Comparison of ENCODE assay signal across 20 cellular contexts in the genomic region with DNA sequence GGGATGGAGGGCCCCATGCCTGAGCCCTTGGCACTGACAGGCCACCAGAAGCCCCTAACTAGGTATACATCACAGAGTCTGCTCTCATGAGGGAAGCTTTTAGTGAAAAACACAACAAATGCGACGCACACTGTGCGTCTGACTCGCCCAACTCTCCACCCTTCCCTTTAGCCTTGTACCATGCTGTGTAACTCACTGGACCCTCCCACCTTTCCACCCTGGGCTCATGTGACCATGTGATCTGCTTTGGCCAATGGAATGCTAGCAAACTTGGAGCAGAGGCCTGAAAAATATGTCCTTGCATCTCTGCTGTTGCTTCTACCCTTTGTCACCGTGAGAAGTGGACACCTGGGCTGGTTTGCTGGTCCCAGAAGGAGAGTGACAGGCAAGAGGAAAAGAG. TPM values are rescaled to one million over a fixed set of nuclear protein-coding genes. Genes with fewer than 3 reads are reported as not detected.
DNase-seq lines count a peak whose midpoint lies in the region; ATAC-seq and TF ChIP-seq lines count a peak whose summit lies in the region.
"Had no signal": no experiment of that assay in that cellular context is flagged by ENCODE, and none has a peak within 500 bp of the region (broad histone marks: within the 10 kb centered on the region; RNA-seq: fewer than 3 reads in every experiment).

No MANE protein-coding gene starts in this region.

- H3K9me3 ChIP-seq in left ventricle myocardium inferior (replicated peaks): no peaks in the 10 kb centered on the region
- no peaks in the 10 kb centered on the region for H3K9me3 ChIP-seq in osteoblast (ENCODE audit: low read depth, low read length)
- H3K9me3 ChIP-seq in tibial artery: no peaks in the 10 kb centered on the region
- H3K9me3 ChIP-seq: A549, MG63 had no signal

- H3K27ac Mint-ChIP-seq in T-cell: peak overlapping the region; percentile 15 to 56

- TF ChIP-seq CTCF in left ventricle myocardium inferior (IDR thresholded peaks at IDR 0.05; ENCODE audit: borderline replicate concordance) (no peak), osteoblast (IDR thresholded peaks at IDR 0.05; ENCODE audit: extremely low read depth, low read depth, low read length) (no peak), tibial artery (IDR thresholded peaks at IDR 0.05) (no peak)

- H3K79me2 ChIP-seq in osteoblast (ENCODE audit: insufficient read depth, low read length): no peaks in the 10 kb centered on the region

- peaks cover 7% of the 10 kb centered on the region for H3K36me3 Mint-ChIP-seq in T-cell

- H3K4me3 Mint-ChIP-seq in T-cell: no peak overlapping the region

- H3K27me3 ChIP-seq in left ventricle myocardium inferior (ENCODE audit: low read depth) (no peaks in the 10 kb centered on the region), osteoblast (ENCODE audit: insufficient read depth, low read length) (no peaks in the 10 kb centered on the region), tibial artery (no peaks in the 10 kb centered on the region)
- H3K27me3 ChIP-seq: MG63 had no signal

- no peak for ATAC-seq in Right ventricle myocardium inferior
- ATAC-seq in T-cell (replicated peaks in 1 of 4): no peak
- ATAC-seq: PC-3, SK-N-SH treated with all-trans-retinoic acid at 6 μM for 48 hours had no signal

- H3K36me3 ChIP-seq in left ventricle myocardium inferior: peaks cover 80% of the 10 kb centered on the region
- H3K36me3 ChIP-seq in osteoblast (ENCODE audit: insufficient read depth, low read length): peaks cover 50% of the 10 kb centered on the region
- peaks cover 69 to 90% (median 69%) of the 10 kb centered on the region in 3 donors for H3K36me3 ChIP-seq in tibial artery
- H3K36me3 ChIP-seq: MG63 had no signal

- intact Hi-C loops in Right ventricle myocardium inferior (cut with DNase I): no loop called here
- intact Hi-C loops in left ventricle myocardium inferior (cut with micrococcal nuclease): no loop called here
- intact Hi-C loops in tibial artery (cut with DNase I; ENCODE audit: low total_unique reads): no loop called here

- POLR2A ChIA-PET in T-cell (lab: Charles Lee): no interaction called here

- no peak overlapping the region for H3K4me3 ChIP-seq in left ventricle myocardium inferior
- no peak overlapping the region for H3K4me3 ChIP-seq in osteoblast (ENCODE audit: insufficient read depth, low read length)
- no peak overlapping the region for H3K4me3 ChIP-seq in tibial artery
- H3K4me3 ChIP-seq: A549, MG63 had no signal

- H3K27ac ChIP-seq in left ventricle myocardium inferior (replicated peaks): no peak overlapping the region
- no peak overlapping the region for H3K27ac ChIP-seq in osteoblast (ENCODE audit: low read depth, low read length)
- H3K27ac ChIP-seq in tibial artery: no peak overlapping the region
- H3K27ac ChIP-seq: A549 had no signal

- H3K4me1 ChIP-seq in left ventricle myocardium inferior (peaks cover 22% of the 10 kb centered on the region), osteoblast (ENCODE audit: insufficient read depth, low read length) (no peaks in the 10 kb centered on the region), tibial artery (peaks cover 0 to 12% (median 0%) of the 10 kb centered on the region in 4 donors)
- H3K4me1 ChIP-seq: A549 had no signal

- H4K20me1 ChIP-seq in osteoblast (ENCODE audit: insufficient read depth, low read length): no peaks in the 10 kb centered on the region

- peaks cover 32 to 39% (median 37%) of the 10 kb centered on the region in 3 donors for H3K4me1 Mint-ChIP-seq in T-cell

- DNase-seq in Right ventricle myocardium inferior (ENCODE audit: missing footprints) (peak; percentile 9), left ventricle myocardium inferior (no peak), T-cell (no peak), osteoblast (ENCODE audit: insufficient read length, low spot score, missing footprints) (peak; percentile 72), tibial artery (no peak), HUDEP-2 (lab: John Stamatoyannopoulos, UW; ENCODE audit: unreplicated experiment in 76 of 76) (no peak)
- DNase-seq: DMS79, Kasumi-1, MG63, NCI-H1048, NCI-H1436, NCI-H2029, NCI-H2171, NCI-H526, PC-3, RPMI8226, SIG-M5 had no signal

- no peak overlapping the region for H3K4me2 ChIP-seq in osteoblast (ENCODE audit: insufficient read depth, low read length)
- H3K4me2 ChIP-seq: A549 had no signal

- H2AFZ ChIP-seq in osteoblast (ENCODE audit: low read length): no peak overlapping the region

- no peaks in the 10 kb centered on the region for H3K27me3 Mint-ChIP-seq in T-cell

- no peaks in the 10 kb centered on the region for H3K9me3 Mint-ChIP-seq in T-cell

- CTCF ChIA-PET in T-cell (lab: Charles Lee): no interaction called here

RNA-seq across cellular contexts. Expression of gene TK2, which starts 21.6 kb away (rescaled TPM):
- 18.6 TPM for total RNA-seq in Right ventricle myocardium inferior
- total RNA-seq in left ventricle myocardium inferior: 18.6 TPM
- 10 to 100 TPM in 2 of 5 donors, 1 to 10 TPM in 3; 4.6 to 10.8 (median 8.4) TPM for total RNA-seq in T-cell
- total RNA-seq in osteoblast: 73.5 and 81.3 TPM in 2 replicates

RNA-seq across cellular contexts. Expression of gene CKLF, which starts 24.1 kb away (rescaled TPM):
- total RNA-seq in Right ventricle myocardium inferior: 14.7 TPM
- total RNA-seq in left ventricle myocardium inferior: 7.8 TPM
- total RNA-seq in T-cell: 10 to 100 TPM; 25.3 to 67.8 (median 58.3) TPM
- total RNA-seq in osteoblast: 46.0 and 48.9 TPM in 2 replicates

RNA-seq across cellular contexts. Expression of gene CMTM1, which starts 37.9 kb away (rescaled TPM):
- 0.92 TPM for total RNA-seq in Right ventricle myocardium inferior
- 1.0 TPM for total RNA-seq in left ventricle myocardium inferior
- 10 to 100 TPM in 3 of 5 donors, 1 to 10 TPM in 1, under 1 TPM in 1; 0.95 to 12.9 (median 10.3) TPM for total RNA-seq in T-cell
- total RNA-seq in osteoblast: 4.0 and 4.1 TPM in 2 replicates

RNA-seq across cellular contexts. Expression of gene CMTM2, which starts 51.0 kb away (rescaled TPM):
- total RNA-seq in Right ventricle myocardium inferior (0.35 TPM), left ventricle myocardium inferior (not detected), T-cell (under 1 TPM in 2 of 5 donors, not detected in 3; 0.26 to 0.62 TPM), osteoblast (not detected in 2 replicates)
- total RNA-seq: H1, PC-3 had no signal

Comparison
In these comparisons a context has a peak if more than half of its experiments do, and no peak if none do; other contexts are left out.
1. DNase-seq: peak in Right ventricle myocardium inferior (single experiment) and osteoblast (single experiment); none in left ventricle myocardium inferior (single experiment), T-cell (0 of 34), tibial artery (0 of 2) and HUDEP-2 (0 of 76).